In the genomic region with DNA sequence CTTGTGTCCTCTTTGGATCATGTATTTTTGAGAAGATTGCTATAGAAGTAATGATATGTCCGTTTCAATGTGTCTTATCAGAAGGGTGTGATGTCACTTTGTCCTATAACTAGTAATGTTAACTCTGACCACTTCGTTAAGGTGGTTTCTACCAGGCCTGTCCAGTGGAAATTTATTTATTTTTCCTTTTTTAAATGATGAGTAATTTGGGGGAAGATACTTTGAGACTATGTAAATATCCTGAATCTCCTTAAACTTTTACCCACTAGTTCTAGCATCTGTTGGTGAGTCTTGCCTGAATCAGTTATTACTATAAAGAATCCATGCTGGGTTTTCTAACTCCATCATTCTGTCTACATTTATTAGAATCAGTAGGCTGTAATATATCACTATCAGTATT, we compare ENCODE assay signal across 13 cellular contexts.
"Had no signal": no experiment of that assay in that cellular context is flagged by ENCODE, and none has a peak within 500 bp of the region (broad histone marks: within the 10 kb centered on the region; RNA-seq: fewer than 3 reads in every experiment).

No MANE protein-coding gene starts in this region.

- DNase-seq: activated CD4-positive, alpha-beta memory T cell treated with anti-CD3 and anti-CD28 coated beads for 36 hours; activated CD4-positive, alpha-beta T cell treated with anti-CD3 and anti-CD28 coated beads for 1 hour; activated naive CD4-positive, alpha-beta T cell; activated naive CD8-positive, alpha-beta T cell treated with anti-CD3 and anti-CD28 coated beads, Interleukin-2, amount 50 U/mL, for 24 hours; left colon; mucosa of descending colon; sigmoid colon; stimulated activated CD4-positive, alpha-beta T cell treated with anti-CD3 and anti-CD28 coated beads, Interleukin-4, amount 100 ng/mL, for 1 hour; stimulated activated CD8-positive, alpha-beta memory T cell treated with anti-CD3 and anti-CD28 coated beads, Interleukin-4, amount 100 ng/mL, for 48 hours; stimulated activated naive CD8-positive, alpha-beta T cell treated with anti-CD3 and anti-CD28 coated beads, Interleukin-15, Interleukin-2, amounts not matched to agents 100 U/mL and 50 U/mL, for 24 hours; upper lobe of left lung had no signal

- H3K9me3 ChIP-seq: mucosa of descending colon, sigmoid colon, upper lobe of left lung had no signal

- ATAC-seq: activated naive CD8-positive, alpha-beta T cell treated with anti-CD3 and anti-CD28 coated beads, Interleukin-2, amount 50 U/mL, for 24 hours; left colon; mucosa of descending colon; natural killer cell treated with Interleukin-12 subunit alpha and Interleukin-12 subunit beta and Interleukin-15 and Interleukin-18, amount 100 ng/mL, for 72 hours; stimulated activated naive CD8-positive, alpha-beta T cell treated with anti-CD3 and anti-CD28 coated beads, Interleukin-15, Interleukin-2, amounts not matched to agents 100 U/mL and 50 U/mL, for 24 hours had no signal

- H3K27me3 Mint-ChIP-seq: activated CD4-positive, alpha-beta memory T cell treated with anti-CD3 and anti-CD28 coated beads for 36 hours; activated naive CD8-positive, alpha-beta T cell treated with anti-CD3 and anti-CD28 coated beads, Interleukin-2, amount 50 U/mL, for 24 hours; central memory CD8-positive, alpha-beta T cell; natural killer cell treated with Interleukin-12 subunit alpha and Interleukin-12 subunit beta and Interleukin-15 and Interleukin-18, amount 100 ng/mL, for 72 hours had no signal

- H3K27me3 ChIP-seq: sigmoid colon, upper lobe of left lung had no signal

- H3K4me3 Mint-ChIP-seq: activated CD4-positive, alpha-beta memory T cell treated with anti-CD3 and anti-CD28 coated beads for 36 hours; activated naive CD8-positive, alpha-beta T cell treated with anti-CD3 and anti-CD28 coated beads, Interleukin-2, amount 50 U/mL, for 24 hours; central memory CD8-positive, alpha-beta T cell; natural killer cell treated with Interleukin-12 subunit alpha and Interleukin-12 subunit beta and Interleukin-15 and Interleukin-18, amount 100 ng/mL, for 72 hours had no signal

- H3K27ac ChIP-seq: sigmoid colon, upper lobe of left lung had no signal

- H3K9me3 Mint-ChIP-seq: activated CD4-positive, alpha-beta memory T cell treated with anti-CD3 and anti-CD28 coated beads for 36 hours; activated naive CD8-positive, alpha-beta T cell treated with anti-CD3 and anti-CD28 coated beads, Interleukin-2, amount 50 U/mL, for 24 hours; central memory CD8-positive, alpha-beta T cell; natural killer cell treated with Interleukin-12 subunit alpha and Interleukin-12 subunit beta and Interleukin-15 and Interleukin-18, amount 100 ng/mL, for 72 hours had no signal

- H3K27ac Mint-ChIP-seq: activated CD4-positive, alpha-beta memory T cell treated with anti-CD3 and anti-CD28 coated beads for 36 hours; activated naive CD8-positive, alpha-beta T cell treated with anti-CD3 and anti-CD28 coated beads, Interleukin-2, amount 50 U/mL, for 24 hours; natural killer cell treated with Interleukin-12 subunit alpha and Interleukin-12 subunit beta and Interleukin-15 and Interleukin-18, amount 100 ng/mL, for 72 hours had no signal

- H3K4me3 ChIP-seq: mucosa of descending colon, sigmoid colon, upper lobe of left lung had no signal
